ENCODE assay signal across 26 cellular contexts in genomic region chr20:41361757-41362747, GRCh38. TPM values are rescaled to one million over a fixed set of nuclear protein-coding genes. Genes with fewer than 3 reads are reported as not detected.
DNase-seq lines count a peak whose midpoint lies in the region; ATAC-seq, FAIRE-seq and TF ChIP-seq lines count a peak whose summit lies in the region.
"Had no signal": no experiment of that assay in that cellular context is flagged by ENCODE, and none has a peak within 500 bp of the region (broad histone marks: within the 10 kb centered on the region; RNA-seq: fewer than 3 reads in every experiment).

No MANE protein-coding gene starts in this region.

- H3K9me3 ChIP-seq in BE2C (no peaks in the 10 kb centered on the region), adrenal gland (replicated peaks in 1 of 3) (no peaks in the 10 kb centered on the region), kidney (ENCODE audit: control insufficient read depth in 1 of 2, low read length in 2 of 2) (no peaks in the 10 kb centered on the region), lower lobe of right lung (no peaks in the 10 kb centered on the region), tibial nerve (no peaks in the 10 kb centered on the region)
- H3K9me3 ChIP-seq: Peyer's patch, transverse colon had no signal

- intact Hi-C loops in adrenal gland (cut with DNase I) (no loop called here), kidney (cut with DNase I) (no loop called here), lower lobe of right lung (cut with DNase I) (no loop called here)

- FAIRE-seq in HTR-8/SVneo (lab: Jason Lieb, UNC) = peak; percentile 69
- FAIRE-seq in kidney (lab: Jason Lieb, UNC) = no peak
- FAIRE-seq: frontal cortex had no signal

- H3K4me1 ChIP-seq in BE2C = peaks cover 9% of the 10 kb centered on the region; the same call in 1 of the 2 replicates
- no peaks in the 10 kb centered on the region for H3K4me1 ChIP-seq in adrenal gland (replicated peaks in 1 of 2)
- H3K4me1 ChIP-seq in kidney (ENCODE audit: control insufficient read depth in 1 of 2, insufficient read depth in 1 of 2, low read depth in 1 of 2, low read length in 2 of 2) = peaks cover 0 to 7% of the 10 kb centered on the region in 2 donors
- peaks cover 4% of the 10 kb centered on the region for H3K4me1 ChIP-seq in lower lobe of right lung
- peaks cover 0 to 18% (median 0%) of the 10 kb centered on the region in 4 donors for H3K4me1 ChIP-seq in tibial nerve

- TF ChIP-seq CTCF in BE2C (IDR thresholded peaks at IDR 0.05; ENCODE audit: low read depth, low read length) (no peak), adrenal gland (IDR thresholded peaks at IDR 0.05) (no peak), kidney (IDR thresholded peaks at IDR 0.05; ENCODE audit: borderline replicate concordance, extremely low read depth, insufficient read depth) (no peak), lower lobe of right lung (IDR thresholded peaks at IDR 0.05) (no peak), chondrocyte (IDR thresholded peaks at IDR 0.05) (no peak), tibial nerve (IDR thresholded peaks at IDR 0.05) (no peak)

- no peak overlapping the region for H3K4me3 Mint-ChIP-seq in chondrocyte (ENCODE audit: unreplicated experiment)
- H3K4me3 Mint-ChIP-seq: activated naive CD4-positive, alpha-beta T cell treated with anti-CD3 and anti-CD28 coated beads, Interleukin-2, amount 10 ng/mL, durations not matched to agents 7 days and 5 days; activated T-cell treated with anti-CD3 and anti-CD28 coated beads, Interleukin-2, amount 50 U/mL, for 72 hours; CD4-positive, alpha-beta T cell; nephron progenitor cell; stimulated activated naive CD8-positive, alpha-beta T cell treated with anti-CD3 and anti-CD28 coated beads, Interleukin-15, Interleukin-2, amounts not matched to agents 100 ng/mL and 50 ng/mL, for 24 hours had no signal

- no peaks in the 10 kb centered on the region for H3K9me3 Mint-ChIP-seq in chondrocyte (ENCODE audit: low read depth)
- H3K9me3 Mint-ChIP-seq: activated naive CD4-positive, alpha-beta T cell treated with anti-CD3 and anti-CD28 coated beads, Interleukin-2, amount 10 ng/mL, durations not matched to agents 7 days and 5 days; activated T-cell treated with anti-CD3 and anti-CD28 coated beads, Interleukin-2, amount 50 U/mL, for 72 hours; CD4-positive, alpha-beta T cell; nephron progenitor cell; stimulated activated naive CD8-positive, alpha-beta T cell treated with anti-CD3 and anti-CD28 coated beads, Interleukin-15, Interleukin-2, amounts not matched to agents 100 ng/mL and 50 ng/mL, for 24 hours had no signal

- peaks cover 3% of the 10 kb centered on the region for H3K4me1 Mint-ChIP-seq in chondrocyte (ENCODE audit: low read depth)
- H3K4me1 Mint-ChIP-seq: activated naive CD4-positive, alpha-beta T cell treated with anti-CD3 and anti-CD28 coated beads, Interleukin-2, amount 10 ng/mL, durations not matched to agents 7 days and 5 days had no signal

- H3K36me3 Mint-ChIP-seq in chondrocyte (ENCODE audit: low read depth) = no peaks in the 10 kb centered on the region
- H3K36me3 Mint-ChIP-seq: activated naive CD4-positive, alpha-beta T cell treated with anti-CD3 and anti-CD28 coated beads, Interleukin-2, amount 10 ng/mL, durations not matched to agents 7 days and 5 days had no signal

- peaks cover 21% of the 10 kb centered on the region for H3K27me3 ChIP-seq in BE2C
- peaks cover 10% of the 10 kb centered on the region for H3K27me3 ChIP-seq in adrenal gland
- H3K27me3 ChIP-seq in lower lobe of right lung (ENCODE audit: low read depth) = peaks cover 25% of the 10 kb centered on the region
- peaks cover 0 to 21% of the 10 kb centered on the region in 2 donors for H3K27me3 ChIP-seq in tibial nerve

- TF ChIP-seq EP300 in tibial nerve (IDR thresholded peaks at IDR 0.05) = no peak

- DNase-seq in BE2C (peak; percentile 89), HTR-8/SVneo (ENCODE audit: insufficient read length, low spot score) (no peak), adrenal gland (peak; percentile 38 to 79 (median 67)), kidney (peak; percentile 73), lower lobe of right lung (no peak), chondrocyte (ENCODE audit: low spot score) (no peak), tibial nerve (ENCODE audit: low spot score in 2 of 2) (no peak)
- DNase-seq: activated CD4-positive, alpha-beta T cell treated with anti-CD3 and anti-CD28 coated beads for 1 hour; activated naive CD4-positive, alpha-beta T cell treated with anti-CD3 and anti-CD28 coated beads, Interleukin-2, amount 10 ng/mL, durations not matched to agents 7 days and 5 days; activated T-cell treated with anti-CD3 and anti-CD28 coated beads, Interleukin-2, amount 50 U/mL, for 72 hours; CD4-positive, alpha-beta T cell; effector CD4-positive, alpha-beta T cell; midbrain; MM.1S; NCI-H146; NCI-H345; nephron progenitor cell; stimulated activated CD4-positive, alpha-beta T cell treated with anti-CD3 and anti-CD28 coated beads, Interleukin-4, amount 100 ng/mL, for 24 hours; SW 1271; transverse colon had no signal

- no peak overlapping the region for H3K9ac ChIP-seq in kidney (ENCODE audit: low read length in 2 of 2)

- H3K36me3 ChIP-seq in BE2C (no peaks in the 10 kb centered on the region), adrenal gland (replicated peaks in 1 of 2) (no peaks in the 10 kb centered on the region), kidney (ENCODE audit: control insufficient read depth in 1 of 2, insufficient read depth in 2 of 2, low read length in 2 of 2) (peaks cover under 1 to 8% of the 10 kb centered on the region in 2 donors), lower lobe of right lung (peaks cover 13% of the 10 kb centered on the region), tibial nerve (peaks cover 0 to 47% (median 0%) of the 10 kb centered on the region in 3 donors)

- ATAC-seq in lower lobe of right lung (no peak), HG02885 (IDR thresholded peaks at IDR 0.05; ENCODE audit: poor library complexity, unreplicated experiment) (no peak)
- ATAC-seq: activated T-cell treated with anti-CD3 and anti-CD28 coated beads, Interleukin-2, amount 50 U/mL, for 72 hours had no signal

- H3K4me3 ChIP-seq in BE2C (ENCODE audit: low read depth, low read length) (no peak overlapping the region), adrenal gland (no peak overlapping the region), kidney (ENCODE audit: low read length in 2 of 2) (no peak overlapping the region), lower lobe of right lung (no peak overlapping the region), tibial nerve (no peak overlapping the region)
- H3K4me3 ChIP-seq: Peyer's patch, smooth muscle cell, transverse colon had no signal

- TF ChIP-seq POLR2A in adrenal gland (IDR thresholded peaks at IDR 0.05) = no peak
- no peak for TF ChIP-seq POLR2A in tibial nerve (IDR thresholded peaks at IDR 0.05)

- 59 to 87% (median 62%) methylated on average over 16 to 45 of the region's 45 CpGs for WGBS in adrenal gland, 4 donors
- 80 to 81% methylated on average over 21 to 43 of the region's 45 CpGs for WGBS in tibial nerve, 2 donors

- H3K27ac ChIP-seq in adrenal gland = no peak overlapping the region
- H3K27ac ChIP-seq in kidney (ENCODE audit: low read depth in 2 of 2, low read length in 2 of 2) = no peak overlapping the region
- no peak overlapping the region for H3K27ac ChIP-seq in lower lobe of right lung
- H3K27ac ChIP-seq in tibial nerve = no peak overlapping the region
- H3K27ac ChIP-seq: Peyer's patch, transverse colon had no signal

- no peak overlapping the region for H3K27ac Mint-ChIP-seq in chondrocyte (ENCODE audit: unreplicated experiment)
- H3K27ac Mint-ChIP-seq: activated naive CD4-positive, alpha-beta T cell treated with anti-CD3 and anti-CD28 coated beads, Interleukin-2, amount 10 ng/mL, durations not matched to agents 7 days and 5 days; activated T-cell treated with anti-CD3 and anti-CD28 coated beads, Interleukin-2, amount 50 U/mL, for 72 hours; CD4-positive, alpha-beta T cell; nephron progenitor cell; progenitor cell of endocrine pancreas; stimulated activated naive CD8-positive, alpha-beta T cell treated with anti-CD3 and anti-CD28 coated beads, Interleukin-15, Interleukin-2, amounts not matched to agents 100 ng/mL and 50 ng/mL, for 24 hours had no signal

- H3K27me3 Mint-ChIP-seq in chondrocyte (ENCODE audit: low read depth) = peaks cover 8% of the 10 kb centered on the region

RNA-seq across cellular contexts. Expression of gene EMILIN3, which starts 4.6 kb away (rescaled TPM):
- polyA plus RNA-seq in BE2C (2012; ENCODE audit: insufficient read depth, insufficient read length, low read depth) = not detected
- total RNA-seq in adrenal gland = 1 to 10 TPM in 6 of 8 donors, under 1 TPM in 2; 0.54 to 4.1 (median 1.6) TPM
- 1 to 10 TPM in 2 of 3 donors, under 1 TPM in 1; 0.42 to 2.7 (median 1.2) TPM for polyA plus RNA-seq in adrenal gland
- total RNA-seq in kidney = 0.50 TPM
- polyA plus RNA-seq in kidney (ENCODE audit: insufficient read depth, low read depth, low replicate concordance) = 0.32 TPM
- 0.15 TPM for total RNA-seq in lower lobe of right lung
- total RNA-seq in chondrocyte = 0.46 to 1.2 TPM (median 0.47 TPM) in 3 replicates
- total RNA-seq in tibial nerve = 10 to 100 TPM in 3 of 4 donors, 1 to 10 TPM in 1; 1.8 to 84.6 (median 32.9) TPM
- total RNA-seq: activated T-cell treated with anti-CD3 and anti-CD28 coated beads, Interleukin-2, amount 50 U/mL, for 72 hours had no signal

RNA-seq across cellular contexts. Expression of gene LPIN3, which starts 21.4 kb away (rescaled TPM):
- polyA plus RNA-seq in BE2C (2012; ENCODE audit: insufficient read depth, insufficient read length, low read depth) = 0.36 TPM
- total RNA-seq in adrenal gland (10 to 100 TPM in 4 of 8 donors, 1 to 10 TPM in 4; 3.0 to 18.2 (median 9.7) TPM), kidney (31.6 TPM), lower lobe of right lung (16.3 TPM), chondrocyte (3.3 to 5.1 TPM (median 3.5 TPM) in 3 replicates), tibial nerve (10 to 100 TPM; 24.5 to 64.8 (median 36.5) TPM)
- polyA plus RNA-seq in adrenal gland (10 to 100 TPM in 2 of 3 donors, 1 to 10 TPM in 1; 1.8 to 49.7 (median 26.1) TPM), kidney (ENCODE audit: insufficient read depth, low read depth, low replicate concordance) (29.4 TPM)

RNA-seq across cellular contexts. Expression of gene ZHX3, which starts 44.5 kb away (rescaled TPM):
- polyA plus RNA-seq in BE2C (2012; ENCODE audit: insufficient read depth, insufficient read length, low read depth) = 3.5 TPM
- 10 to 100 TPM; 45.6 to 91.1 (median 56.9) TPM for total RNA-seq in adrenal gland
- polyA plus RNA-seq in adrenal gland = 10 to 100 TPM; 20.7 to 56.5 (median 45.4) TPM
- 153 TPM for total RNA-seq in kidney
- polyA plus RNA-seq in kidney (ENCODE audit: insufficient read depth, low read depth, low replicate concordance) = 24.7 TPM
- 34.5 TPM for total RNA-seq in lower lobe of right lung
- 52.6 to 55.5 TPM (median 52.9 TPM) in 3 replicates for total RNA-seq in chondrocyte
- 10 to 100 TPM; 47.1 to 58.6 (median 50.7) TPM for total RNA-seq in tibial nerve

Comparison
In these comparisons a context has a peak if more than half of its experiments do, and no peak if none do; other contexts are left out.
1. DNase-seq: peak in BE2C (single experiment), adrenal gland (7 of 7) and kidney (single experiment); none in HTR-8/SVneo (single experiment), lower lobe of right lung (single experiment), chondrocyte (single experiment) and tibial nerve (0 of 2).